In genomic region chr20:3218307-3218988, GRCh38 we compare ENCODE assay signal across 7 cellular contexts. TPM values are rescaled to one million over a fixed set of nuclear protein-coding genes. Genes with fewer than 3 reads are reported as not detected.
A peak's percentile ranks its signal among the peaks of the same experiment; 100 is the strongest.
DNase-seq lines count a peak whose midpoint lies in the region; ATAC-seq and TF ChIP-seq lines count a peak whose summit lies in the region.

No MANE protein-coding gene starts in this region.

- ATAC-seq in HG03135 (IDR thresholded peaks at IDR 0.05; ENCODE audit: unreplicated experiment) (peak; percentile 40), right cardiac atrium (peak; percentile 76 to 80)

- H3K4me1 ChIP-seq in right cardiac atrium (ENCODE audit: control insufficient read depth, insufficient read depth, low read length): no peaks in the 10 kb centered on the region

- peaks cover 14% of the 10 kb centered on the region for H3K4me1 Mint-ChIP-seq in activated naive CD8-positive, alpha-beta T cell treated with anti-CD3 and anti-CD28 coated beads for 36 hours

- H3K36me3 Mint-ChIP-seq in activated naive CD8-positive, alpha-beta T cell treated with anti-CD3 and anti-CD28 coated beads for 36 hours: peaks cover 13% of the 10 kb centered on the region

- H3K27me3 Mint-ChIP-seq in activated naive CD8-positive, alpha-beta T cell treated with anti-CD3 and anti-CD28 coated beads for 36 hours: no peaks in the 10 kb centered on the region

- H3K27me3 ChIP-seq in right cardiac atrium (ENCODE audit: control insufficient read depth, insufficient read depth): no peaks in the 10 kb centered on the region

- no peaks in the 10 kb centered on the region for H3K9me3 Mint-ChIP-seq in activated naive CD8-positive, alpha-beta T cell treated with anti-CD3 and anti-CD28 coated beads for 36 hours

- whole genome bisulfite sequencing in right cardiac atrium: 21% methylated on average over 30 of the region's 30 CpGs

- H3K27ac Mint-ChIP-seq in activated naive CD8-positive, alpha-beta T cell treated with anti-CD3 and anti-CD28 coated beads for 36 hours: no peak overlapping the region

- DNase-seq in GM12865 (ENCODE audit: low read depth): peak; percentile 73
- DNase-seq in SK-N-DZ (ENCODE audit: low spot score): peak; percentile 36
- DNase-seq in activated naive CD8-positive, alpha-beta T cell treated with anti-CD3 and anti-CD28 coated beads for 36 hours: peak; percentile 84
- peak; percentile 65 to 83 (median 81) for DNase-seq in right cardiac atrium
- DNase-seq in stimulated activated CD4-positive, alpha-beta T cell treated with anti-CD3 and anti-CD28 coated beads, Interleukin-15, amount 100 ng/mL, for 48 hours (ENCODE audit: low read depth in 2 of 2): peak; percentile 54 to 72
- no peak for DNase-seq in NK-92 treated with Interleukin-12 subunit alpha and Interleukin-12 subunit beta, amount 100 ng/mL, for 24 hours (lab: John Stamatoyannopoulos, UW)

- H3K27ac ChIP-seq in right cardiac atrium (ENCODE audit: low read length): no peak overlapping the region

- intact Hi-C loops in right cardiac atrium (cut with DNase I): no loop called here

- H3K4me3 ChIP-seq in GM12865 (ENCODE audit: low read depth, low read length) (no peak overlapping the region), right cardiac atrium (ENCODE audit: low read length) (no peak overlapping the region)

- H3K4me3 Mint-ChIP-seq in activated naive CD8-positive, alpha-beta T cell treated with anti-CD3 and anti-CD28 coated beads for 36 hours: no peak overlapping the region

- peak; percentile 90 for TF ChIP-seq CTCF in GM12865 (IDR thresholded peaks at IDR 0.05; ENCODE audit: insufficient read depth, low read depth, low read length, missing control alignments)

- no peaks in the 10 kb centered on the region for H3K9me3 ChIP-seq in right cardiac atrium (ENCODE audit: control insufficient read depth, low read length)

RNA-seq across cellular contexts. Expression of gene ITPA, which starts 9.2 kb away (rescaled TPM):
- 87.5 and 88.9 TPM in 2 replicates for polyA plus RNA-seq in SK-N-DZ (2014; cell fraction: cytosol; rRNA removed)
- 119 and 121 TPM in 2 replicates for polyA plus RNA-seq in SK-N-DZ (2014; cell fraction: nucleus; rRNA removed)
- total RNA-seq in activated naive CD8-positive, alpha-beta T cell treated with anti-CD3 and anti-CD28 coated beads for 36 hours: 10 to 100 TPM; 70.7 to 74.0 TPM
- total RNA-seq in right cardiac atrium: 10 to 100 TPM; 16.6 to 21.1 (median 17.0) TPM
- 21.8 TPM for polyA plus RNA-seq in right cardiac atrium

RNA-seq across cellular contexts. Expression of gene DDRGK1, which starts 14.0 kb away (rescaled TPM):
- 47.6 and 91.3 TPM in 2 replicates for polyA plus RNA-seq in SK-N-DZ (2014; cell fraction: cytosol; rRNA removed)
- polyA plus RNA-seq in SK-N-DZ (2014; cell fraction: nucleus; rRNA removed): 59.5 and 66.3 TPM in 2 replicates
- 10 to 100 TPM; 58.8 to 62.0 TPM for total RNA-seq in activated naive CD8-positive, alpha-beta T cell treated with anti-CD3 and anti-CD28 coated beads for 36 hours
- total RNA-seq in right cardiac atrium: 10 to 100 TPM; 37.4 to 40.6 (median 38.9) TPM
- polyA plus RNA-seq in right cardiac atrium: 38.1 TPM

RNA-seq across cellular contexts. Expression of gene SLC4A11, which starts 20.5 kb away (rescaled TPM):
- 0.08 TPM in 1 of 2 replicates, not detected in the other for polyA plus RNA-seq in SK-N-DZ (2014; cell fraction: cytosol; rRNA removed)
- polyA plus RNA-seq in SK-N-DZ (2014; cell fraction: nucleus; rRNA removed): 1.2 and 1.5 TPM in 2 replicates
- 1 to 10 TPM; 1.8 to 2.9 TPM for total RNA-seq in activated naive CD8-positive, alpha-beta T cell treated with anti-CD3 and anti-CD28 coated beads for 36 hours
- total RNA-seq in right cardiac atrium: under 1 TPM in 1 of 4 donors, not detected in 3; 0.29 TPM
- 0.36 TPM for polyA plus RNA-seq in right cardiac atrium

RNA-seq across cellular contexts. Expression of gene LZTS3, which starts 45.1 kb away (rescaled TPM):
- 5.2 and 10.5 TPM in 2 replicates for polyA plus RNA-seq in SK-N-DZ (2014; cell fraction: cytosol; rRNA removed)
- polyA plus RNA-seq in SK-N-DZ (2014; cell fraction: nucleus; rRNA removed): 14.7 and 18.2 TPM in 2 replicates
- total RNA-seq in activated naive CD8-positive, alpha-beta T cell treated with anti-CD3 and anti-CD28 coated beads for 36 hours: 1 to 10 TPM; 1.6 TPM
- 10 to 100 TPM; 14.1 to 26.9 (median 23.0) TPM for total RNA-seq in right cardiac atrium
- polyA plus RNA-seq in right cardiac atrium: 16.8 TPM

RNA-seq across cellular contexts. Expression of gene FASTKD5, which starts 58.8 kb away (rescaled TPM):
- 29.1 and 34.6 TPM in 2 replicates for polyA plus RNA-seq in SK-N-DZ (2014; cell fraction: cytosol; rRNA removed)
- 17.1 and 19.9 TPM in 2 replicates for polyA plus RNA-seq in SK-N-DZ (2014; cell fraction: nucleus; rRNA removed)
- 10 to 100 TPM; 27.2 to 28.3 TPM for total RNA-seq in activated naive CD8-positive, alpha-beta T cell treated with anti-CD3 and anti-CD28 coated beads for 36 hours
- 10 to 100 TPM; 16.5 to 21.0 (median 18.8) TPM for total RNA-seq in right cardiac atrium
- polyA plus RNA-seq in right cardiac atrium: 16.8 TPM
